Comparison of ENCODE assay signal across 11 cellular contexts in the genomic region with DNA sequence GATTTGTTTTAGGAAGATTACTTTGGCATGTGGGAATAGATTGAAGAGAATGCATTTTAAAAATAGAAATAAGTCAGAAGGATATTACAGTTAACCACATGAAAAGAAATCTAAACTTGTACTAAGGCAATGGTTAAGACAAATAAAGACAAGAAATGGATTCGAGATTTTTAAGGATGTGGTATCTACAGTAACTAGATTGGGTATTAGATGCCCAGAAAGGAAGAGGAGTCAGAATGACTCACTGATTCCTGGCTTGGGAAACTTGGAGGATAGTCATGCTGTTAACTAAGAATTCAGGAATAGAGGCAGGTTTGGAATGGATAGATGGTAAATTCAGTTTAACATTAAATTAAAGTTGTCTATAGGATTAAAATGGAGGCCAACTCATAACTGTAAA. TPM values are rescaled to one million over a fixed set of nuclear protein-coding genes. Genes with fewer than 3 reads are reported as not detected.
DNase-seq lines count a peak whose midpoint lies in the region; ATAC-seq, FAIRE-seq and TF ChIP-seq lines count a peak whose summit lies in the region.
"Had no signal": no experiment of that assay in that cellular context is flagged by ENCODE, and none has a peak within 500 bp of the region (broad histone marks: within the 10 kb centered on the region; RNA-seq: fewer than 3 reads in every experiment).

No MANE protein-coding gene starts in this region.

- H3K27me3 ChIP-seq in SJSA1 (replicated peaks) = no peaks in the 10 kb centered on the region
- no peaks in the 10 kb centered on the region for H3K27me3 ChIP-seq in skeletal muscle satellite cell (ENCODE audit: control insufficient read depth, insufficient read depth, low read length)
- H3K27me3 ChIP-seq in pancreas = no peaks in the 10 kb centered on the region
- H3K27me3 ChIP-seq: thyroid gland had no signal

- WGBS in pancreas, 2 donors = 64 to 67% methylated on average over 1 of the region's 1 CpG

- peak overlapping the region; percentile 70 for H3K4me2 ChIP-seq in skeletal muscle satellite cell (ENCODE audit: low read length)

- peak overlapping the region; percentile 96 for H3K27ac ChIP-seq in SJSA1
- H3K27ac ChIP-seq in pancreas = peak overlapping the region in 1 of 4 donors; percentile 5
- H3K27ac ChIP-seq: 22Rv1, thyroid gland had no signal

- H3K4me3 ChIP-seq in SJSA1 = no peak overlapping the region
- H3K4me3 ChIP-seq in fibroblast of mammary gland (ENCODE audit: control insufficient read depth, low read depth, low read length) = no peak overlapping the region
- H3K4me3 ChIP-seq in skeletal muscle satellite cell (ENCODE audit: low read length) = peak overlapping the region; percentile 42
- H3K4me3 ChIP-seq in pancreas = no peak overlapping the region
- H3K4me3 ChIP-seq: thyroid gland had no signal

- no peak for FAIRE-seq in pancreas (lab: Jason Lieb, UNC)
- FAIRE-seq: colon had no signal

- TF ChIP-seq CTCF in fibroblast of mammary gland (conservative IDR thresholded peaks at IDR 0.05; ENCODE audit: control insufficient read depth, insufficient read depth, low read depth, low read length) = no peak
- TF ChIP-seq CTCF in pancreas (IDR thresholded peaks at IDR 0.05) = no peak

- DNase-seq in DMS 273 (lab: John Stamatoyannopoulos, UW; ENCODE audit: unreplicated experiment) = peak; percentile 7
- DNase-seq in DMS 273 treated with DMSO at 0.1 percent for 48 hours (lab: John Stamatoyannopoulos, UW) = no peak
- peak; percentile 59 to 92 for DNase-seq in SJSA1 (ENCODE audit: low read depth in 1 of 2, low spot score in 2 of 2)
- peak; percentile 95 for DNase-seq in fibroblast of mammary gland (ENCODE audit: low read depth)
- DNase-seq in superior temporal gyrus (ENCODE audit: extremely low spot score) = no peak
- DNase-seq in NCI-H128 (lab: John Stamatoyannopoulos, UW; ENCODE audit: unreplicated experiment) = no peak
- DNase-seq in pancreas = no peak
- DNase-seq: thyroid gland had no signal

- intact Hi-C loops in pancreas (cut with DNase I) = no loop called here

- ATAC-seq in pancreas = no peak

- H3K36me3 ChIP-seq in SJSA1 = no peaks in the 10 kb centered on the region
- H3K36me3 ChIP-seq in skeletal muscle satellite cell (ENCODE audit: insufficient read depth, low read length) = no peaks in the 10 kb centered on the region
- no peaks in the 10 kb centered on the region for H3K36me3 ChIP-seq in pancreas
- H3K36me3 ChIP-seq: thyroid gland had no signal

- H3K9me3 ChIP-seq in SJSA1 (replicated peaks) = no peaks in the 10 kb centered on the region
- H3K9me3 ChIP-seq in skeletal muscle satellite cell (replicated peaks; ENCODE audit: low read length) = no peaks in the 10 kb centered on the region
- H3K9me3 ChIP-seq in pancreas = no peaks in the 10 kb centered on the region
- H3K9me3 ChIP-seq: thyroid gland had no signal

- H3K4me1 ChIP-seq in SJSA1 (replicated peaks) = peaks cover 32% of the 10 kb centered on the region
- H3K4me1 ChIP-seq in skeletal muscle satellite cell (ENCODE audit: control insufficient read depth, insufficient read depth, low read length) = peaks cover 35% of the 10 kb centered on the region
- peaks cover 0 to 9% (median 3%) of the 10 kb centered on the region in 3 donors for H3K4me1 ChIP-seq in pancreas

- H3K9ac ChIP-seq in skeletal muscle satellite cell (ENCODE audit: low read depth, low read length) = peak overlapping the region; percentile 56

RNA-seq across cellular contexts. Expression of a gene that starts 55.9 kb away (rescaled TPM):
- total RNA-seq in SJSA1 (2014; rRNA removed; shearing (Covaris generic)) = 12.9 and 13.3 TPM in 2 replicates
- total RNA-seq in skeletal muscle satellite cell (2012; rRNA removed) = 4.6 and 9.4 TPM in 2 replicates
- total RNA-seq in pancreas = 1 to 10 TPM; 1.9 to 5.8 (median 2.8) TPM
- polyA plus RNA-seq in pancreas = 1 to 10 TPM; 2.8 to 6.3 TPM

RNA-seq across cellular contexts. Expression of a gene that starts 55.9 kb away (rescaled TPM):
- total RNA-seq in SJSA1 (2014; rRNA removed; shearing (Covaris generic)) = 69.6 and 75.8 TPM in 2 replicates
- total RNA-seq in skeletal muscle satellite cell (2012; rRNA removed) = 16.7 and 19.9 TPM in 2 replicates
- total RNA-seq in pancreas = 1 to 10 TPM in 1 of 6 donors, under 1 TPM in 3, not detected in 2; 0.06 to 1.5 (median 0.59) TPM
- under 1 TPM; 0.09 to 0.87 TPM for polyA plus RNA-seq in pancreas

Comparison
In these comparisons a context has a peak if more than half of its experiments do, and no peak if none do; other contexts are left out.
1. DNase-seq: peak in DMS 273 (single experiment), SJSA1 (2 of 2) and fibroblast of mammary gland (single experiment); none in DMS 273 treated with DMSO at 0.1 percent for 48 hours (single experiment), superior temporal gyrus (single experiment), NCI-H128 (single experiment) and pancreas (0 of 6).
2. RNA of a gene that starts 55.9 kb away (total RNA-seq): 69.6 to 75.8 TPM in SJSA1; 0.06 to 1.5 TPM in pancreas; every median in the first group is over 10 times any median in the second.